ENCODE assay signal across 8 cellular contexts in genomic region chr3:60010778-60011177, GRCh38.
DNase-seq lines count a peak whose midpoint lies in the region; ATAC-seq and FAIRE-seq lines count a peak whose summit lies in the region.

No MANE protein-coding gene starts in this region.

- ATAC-seq in HG02973 (IDR thresholded peaks at IDR 0.05; ENCODE audit: unreplicated experiment) (peak; percentile 97), memory B cell (ENCODE audit: low read depth) (peak; percentile 88), HG03196 (IDR thresholded peaks at IDR 0.05; ENCODE audit: unreplicated experiment) (no peak)

- H3K36me3 Mint-ChIP-seq in memory B cell: peaks cover 2% of the 10 kb centered on the region

- H3K9me3 Mint-ChIP-seq in memory B cell: peaks cover 1% of the 10 kb centered on the region

- H3K27ac Mint-ChIP-seq in memory B cell: peak overlapping the region; percentile 2

- peak overlapping the region; percentile 60 for H3K4me3 Mint-ChIP-seq in memory B cell

- H3K4me1 Mint-ChIP-seq in memory B cell: peaks cover 7% of the 10 kb centered on the region

- no peak for DNase-seq in GM18507 (ENCODE audit: extremely low spot score, insufficient read length, low read depth)
- DNase-seq in T-helper 9 cell: peak; percentile 8
- DNase-seq in memory B cell (ENCODE audit: low spot score in 2 of 2): no peak
- no peak for DNase-seq in NCI-H1417 (lab: John Stamatoyannopoulos, UW)
- no peak for DNase-seq in NCI-H69 (lab: John Stamatoyannopoulos, UW)
- no peak for DNase-seq in NCI-H1048 (lab: John Stamatoyannopoulos, UW)

- FAIRE-seq in GM18507 (lab: Jason Lieb, UNC): peak; percentile 75

- H3K27me3 Mint-ChIP-seq in memory B cell: no peaks in the 10 kb centered on the region
